1 cellular context compared by ENCODE assay signal in genomic region chr10:31278279-31278941, GRCh38.
TF ChIP-seq lines count a peak whose summit lies in the region.

No MANE protein-coding gene starts in this region.

TF ChIP-seq in HCT116, 20 proteins besides CTCF, POLR2A, EP300 and RAD21 (continued from another document):
- TF ChIP-seq, protein P1, sequence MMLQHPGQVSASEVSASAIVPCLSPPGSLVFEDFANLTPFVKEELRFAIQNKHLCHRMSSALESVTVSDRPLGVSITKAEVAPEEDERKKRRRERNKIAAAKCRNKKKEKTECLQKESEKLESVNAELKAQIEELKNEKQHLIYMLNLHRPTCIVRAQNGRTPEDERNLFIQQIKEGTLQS (IDR thresholded peaks at IDR 0.05) = no peak
- no peak for TF ChIP-seq JUND (IDR thresholded peaks at IDR 0.05)
- TF ChIP-seq, protein P2, sequence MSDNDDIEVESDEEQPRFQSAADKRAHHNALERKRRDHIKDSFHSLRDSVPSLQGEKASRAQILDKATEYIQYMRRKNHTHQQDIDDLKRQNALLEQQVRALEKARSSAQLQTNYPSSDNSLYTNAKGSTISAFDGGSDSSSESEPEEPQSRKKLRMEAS (IDR thresholded peaks at IDR 0.05) = no peak
